ENCODE assay signal across 20 cellular contexts in the genomic region with DNA sequence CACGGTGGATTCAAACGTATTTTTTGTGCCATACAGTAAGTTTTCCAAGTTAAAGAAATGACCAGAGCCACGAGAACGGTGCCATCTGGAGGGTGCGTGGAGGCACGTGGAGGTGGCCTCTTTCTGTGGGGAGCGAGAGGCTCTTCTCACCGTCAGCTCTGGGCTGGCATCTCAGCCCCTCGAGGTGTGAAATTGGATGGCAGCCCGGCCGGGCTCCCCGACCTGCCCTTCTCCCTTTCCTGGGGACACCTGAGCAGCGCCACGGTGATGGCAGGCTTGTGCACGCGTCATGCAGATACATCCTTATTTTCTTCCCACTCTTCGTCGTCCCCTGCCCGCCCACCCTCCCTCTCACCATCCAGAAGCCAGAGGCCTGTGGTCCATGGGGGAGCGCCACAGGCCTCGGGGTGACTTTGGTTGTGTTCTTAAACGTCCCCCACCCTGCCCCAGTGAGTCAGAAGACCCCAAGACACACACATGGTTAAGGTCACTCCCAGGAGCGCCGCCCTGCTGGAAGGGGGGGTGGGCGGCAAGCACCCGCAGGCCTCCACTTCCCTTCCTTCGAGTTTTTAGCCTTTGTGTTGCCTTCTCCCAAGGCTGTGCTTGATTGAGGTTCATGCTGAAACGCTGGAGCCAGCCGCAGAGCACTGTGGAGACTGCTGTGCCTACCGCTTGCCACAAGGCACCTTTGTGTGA.
A peak's percentile ranks its signal among the peaks of the same experiment; 100 is the strongest.
DNase-seq lines count a peak whose midpoint lies in the region; ATAC-seq and TF ChIP-seq lines count a peak whose summit lies in the region.
"Had no signal": no experiment of that assay in that cellular context is flagged by ENCODE, and none has a peak within 500 bp of the region (broad histone marks: within the 10 kb centered on the region; RNA-seq: fewer than 3 reads in every experiment).

No MANE protein-coding gene starts in this region.

- H2AFZ ChIP-seq in smooth muscle cell (ENCODE audit: low read depth) = no peak overlapping the region

- ATAC-seq in HG03025 (IDR thresholded peaks at IDR 0.05; ENCODE audit: low FRiP score, unreplicated experiment) (no peak), GM21423 (IDR thresholded peaks at IDR 0.05; ENCODE audit: unreplicated experiment) (no peak)
- ATAC-seq: psoas muscle had no signal

- WGBS in smooth muscle cell (ENCODE audit: low lambda C conversion rate) = 97% methylated on average over 21 of the region's 30 CpGs

- H3K27me3 ChIP-seq in smooth muscle cell (ENCODE audit: low read depth) = no peaks in the 10 kb centered on the region
- H3K27me3 ChIP-seq: breast epithelium had no signal

- H3K4me3 ChIP-seq in NB4 (ENCODE audit: low read depth, low read length) = no peak overlapping the region
- no peak overlapping the region for H3K4me3 ChIP-seq in choroid plexus epithelial cell (ENCODE audit: low read depth, low read length)
- no peak overlapping the region for H3K4me3 ChIP-seq in smooth muscle cell
- H3K4me3 ChIP-seq: breast epithelium, psoas muscle had no signal

- peaks cover 9% of the 10 kb centered on the region for H3F3A ChIP-seq in smooth muscle cell (ENCODE audit: low read depth)

- no peak overlapping the region for H3K9ac ChIP-seq in smooth muscle cell (ENCODE audit: low read depth)
- H3K9ac ChIP-seq: KMS-11 had no signal

- no peak for DNase-seq in NB4 (ENCODE audit: low read depth)
- no peak for DNase-seq in choroid plexus epithelial cell (ENCODE audit: low read depth)
- no peak for DNase-seq in smooth muscle cell (lab: John Stamatoyannopoulos, UW; ENCODE audit: unreplicated experiment)
- DNase-seq in germinal center (ENCODE audit: low spot score) = no peak
- DNase-seq in NCI-H2171 (lab: John Stamatoyannopoulos, UW) = no peak
- DNase-seq: activated naive CD8-positive, alpha-beta T cell treated with anti-CD3 and anti-CD28 coated beads, Interleukin-2, amount 10 ng/mL, durations not matched to agents 7 days and 5 days; Calu3; mesendoderm; NCI-H1105; NCI-H526 treated with DMSO at 0.1 percent for 48 hours; OCI-M1; small intestine; T-helper 9 cell had no signal

- H3K9me3 ChIP-seq in smooth muscle cell (replicated peaks; ENCODE audit: low read depth) = no peaks in the 10 kb centered on the region
- H3K9me3 ChIP-seq: breast epithelium, psoas muscle had no signal

- TF ChIP-seq POLR2A in NB4 (IDR thresholded peaks at IDR 0.05; ENCODE audit: extremely low read depth, insufficient read length) = no peak

- H3K36me3 ChIP-seq in smooth muscle cell (ENCODE audit: low read depth) = no peaks in the 10 kb centered on the region
- H3K36me3 ChIP-seq: breast epithelium had no signal

- H4K20me1 ChIP-seq in smooth muscle cell (ENCODE audit: low read depth) = peaks cover 10% of the 10 kb centered on the region

- H3K4me2 ChIP-seq in smooth muscle cell = peak overlapping the region; percentile 12
- H3K4me2 ChIP-seq: KMS-11 had no signal

- H3K4me1 ChIP-seq in smooth muscle cell (ENCODE audit: low read depth) = peaks cover 14% of the 10 kb centered on the region
- H3K4me1 ChIP-seq: breast epithelium had no signal

- H3K79me2 ChIP-seq in smooth muscle cell (ENCODE audit: low read depth) = no peaks in the 10 kb centered on the region

- TF ChIP-seq CTCF in GM12873 (IDR thresholded peaks at IDR 0.05; ENCODE audit: insufficient read depth, low read depth, low read length, missing control alignments) (peak; percentile 20), NB4 (IDR thresholded peaks at IDR 0.05; ENCODE audit: low read depth, low read length) (peak; percentile 44), choroid plexus epithelial cell (conservative IDR thresholded peaks at IDR 0.05; ENCODE audit: low read depth, low read length) (peak; percentile 4), smooth muscle cell (IDR thresholded peaks at IDR 0.05; ENCODE audit: borderline replicate concordance, insufficient read depth, poor library complexity, severe bottlenecking) (peak; percentile 14)

- peak overlapping the region; percentile 23 for H3K27ac ChIP-seq in smooth muscle cell (ENCODE audit: low read depth)
- H3K27ac ChIP-seq: breast epithelium, epithelial cell of prostate, KMS-11, psoas muscle had no signal
